In the genomic region with DNA sequence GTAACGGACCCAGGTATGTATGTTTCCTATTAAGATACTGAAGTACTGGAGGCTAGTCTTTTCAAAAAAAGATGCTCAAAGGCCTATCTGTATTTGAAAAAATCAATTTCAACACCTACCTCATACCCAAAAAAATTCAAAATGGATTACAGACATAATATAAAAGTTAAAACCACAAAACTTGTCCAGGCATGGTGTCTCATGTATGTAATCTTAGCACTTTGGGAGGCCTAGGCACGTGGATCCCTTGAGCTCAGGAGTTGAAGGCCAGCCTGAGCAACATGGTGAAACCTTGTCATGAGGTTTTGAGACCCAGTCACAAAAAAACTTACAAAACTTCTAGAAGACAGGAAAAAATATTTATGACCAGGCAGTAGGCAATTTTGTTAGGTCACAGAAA, we compare ENCODE assay signal across 36 cellular contexts.
"Had no signal": no experiment of that assay in that cellular context is flagged by ENCODE, and none has a peak within 500 bp of the region (broad histone marks: within the 10 kb centered on the region; RNA-seq: fewer than 3 reads in every experiment).

No MANE protein-coding gene starts in this region.

- H3K36me3 ChIP-seq: pancreas, prostate gland had no signal

- ATAC-seq: body of pancreas; effector memory CD8-positive, alpha-beta T cell; left colon; naive thymus-derived CD8-positive, alpha-beta T cell; pancreas; sciatic nerve; SK-N-SH treated with all-trans-retinoic acid at 6 μM for 48 hours; stimulated activated naive B cell treated with anti-CD40 and anti-IgM and Interleukin-4, amounts not matched to agents 10 μg/mL and 1 μg/mL and 100 μg/mL, for 72 hours; WTC11 had no signal

- H3K27ac Mint-ChIP-seq: activated CD4-positive, alpha-beta T cell treated with anti-CD3 and anti-CD28 coated beads, Interleukin-2, amount 10 ng/mL, durations not matched to agents 7 days and 5 days; activated naive CD4-positive, alpha-beta T cell treated with anti-CD3 and anti-CD28 coated beads, Interleukin-2, amount 10 ng/mL, durations not matched to agents 7 days and 5 days; effector memory CD8-positive, alpha-beta T cell; memory B cell; WTC11 had no signal

- H3K27ac ChIP-seq: adrenal gland, body of pancreas, pancreas, prostate gland, skin epidermis, stomach, suprapubic skin, tibial artery had no signal

- H3K27me3 Mint-ChIP-seq: activated CD4-positive, alpha-beta T cell treated with anti-CD3 and anti-CD28 coated beads, Interleukin-2, amount 10 ng/mL, durations not matched to agents 7 days and 5 days; activated naive CD4-positive, alpha-beta T cell treated with anti-CD3 and anti-CD28 coated beads, Interleukin-2, amount 10 ng/mL, durations not matched to agents 7 days and 5 days; effector memory CD8-positive, alpha-beta T cell; memory B cell; naive thymus-derived CD8-positive, alpha-beta T cell; stimulated activated naive B cell treated with anti-CD40 and anti-IgM and Interleukin-4, amounts not matched to agents 10 μg/mL and 1 μg/mL and 100 μg/mL, for 72 hours had no signal

- H3K4me1 ChIP-seq: adrenal gland, body of pancreas, pancreas, prostate gland, stomach, suprapubic skin had no signal

- H3K4me3 ChIP-seq: adrenal gland, body of pancreas, pancreas, prostate gland, skin epidermis, stomach, suprapubic skin, tibial artery had no signal

- DNase-seq: activated CD4-positive, alpha-beta T cell treated with anti-CD3 and anti-CD28 coated beads for 1 hour; activated CD4-positive, alpha-beta T cell treated with anti-CD3 and anti-CD28 coated beads, Interleukin-2, amount 10 ng/mL, durations not matched to agents 7 days and 5 days; activated CD8-positive, alpha-beta memory T cell treated with anti-CD3 and anti-CD28 coated beads for 24 hours; activated CD8-positive, alpha-beta memory T cell treated with anti-CD3 and anti-CD28 coated beads, Interleukin-2, amount 50 U/mL, for 48 hours; activated effector memory CD4-positive, alpha-beta T cell treated with Interleukin-2 at 50 U/mL for 16 hours; activated naive CD4-positive, alpha-beta T cell treated with anti-CD3 and anti-CD28 coated beads, Interleukin-2, amount 10 ng/mL, durations not matched to agents 7 days and 5 days; adrenal gland; aorta; body of pancreas; cortex of kidney; effector memory CD8-positive, alpha-beta T cell; head of caudate nucleus; hypothalamus; immature natural killer cell; kidney; left colon; midbrain; naive thymus-derived CD8-positive, alpha-beta T cell; nucleus accumbens; pancreas; retina; SIG-M5; stimulated activated CD4-positive, alpha-beta T cell treated with anti-CD3 and anti-CD28 coated beads, Interleukin-4, amount 100 ng/mL, for 4 hours; stimulated activated CD8-positive, alpha-beta memory T cell treated with anti-CD3 and anti-CD28 coated beads, Interleukin-4, amount 100 ng/mL, for 48 hours; stimulated activated naive B cell treated with anti-CD40 and anti-IgM and Interleukin-4, amounts not matched to agents 10 μg/mL and 1 μg/mL and 100 μg/mL, for 72 hours; stomach; T-helper 2 cell; tibial artery had no signal

- H3K9me3 ChIP-seq: adrenal gland, body of pancreas, pancreas, prostate gland, stomach, suprapubic skin, tibial artery had no signal

- H3K9me3 Mint-ChIP-seq: activated CD4-positive, alpha-beta T cell treated with anti-CD3 and anti-CD28 coated beads, Interleukin-2, amount 10 ng/mL, durations not matched to agents 7 days and 5 days; activated naive CD4-positive, alpha-beta T cell treated with anti-CD3 and anti-CD28 coated beads, Interleukin-2, amount 10 ng/mL, durations not matched to agents 7 days and 5 days; effector memory CD8-positive, alpha-beta T cell; immature natural killer cell; memory B cell; naive thymus-derived CD8-positive, alpha-beta T cell; stimulated activated naive B cell treated with anti-CD40 and anti-IgM and Interleukin-4, amounts not matched to agents 10 μg/mL and 1 μg/mL and 100 μg/mL, for 72 hours; WTC11 had no signal

- H3K4me3 Mint-ChIP-seq: activated CD4-positive, alpha-beta T cell treated with anti-CD3 and anti-CD28 coated beads, Interleukin-2, amount 10 ng/mL, durations not matched to agents 7 days and 5 days; activated naive CD4-positive, alpha-beta T cell treated with anti-CD3 and anti-CD28 coated beads, Interleukin-2, amount 10 ng/mL, durations not matched to agents 7 days and 5 days; effector memory CD8-positive, alpha-beta T cell; immature natural killer cell; memory B cell; naive thymus-derived CD8-positive, alpha-beta T cell; neural crest cell; stimulated activated naive B cell treated with anti-CD40 and anti-IgM and Interleukin-4, amounts not matched to agents 10 μg/mL and 1 μg/mL and 100 μg/mL, for 72 hours; WTC11 had no signal

- H3K27me3 ChIP-seq: adrenal gland, body of pancreas, pancreas, stomach, suprapubic skin, tibial artery had no signal
